Comparison of ENCODE assay signal across 25 cellular contexts in genomic region chr2:8884812-8885211, GRCh38.
"Had no signal": no experiment of that assay in that cellular context is flagged by ENCODE, and none has a peak within 500 bp of the region (broad histone marks: within the 10 kb centered on the region; RNA-seq: fewer than 3 reads in every experiment).

No MANE protein-coding gene starts in this region.

- H3K27ac ChIP-seq: colonic mucosa, gastrocnemius medialis, testis, tibial artery had no signal

- ATAC-seq: naive thymus-derived CD8-positive, alpha-beta T cell; sciatic nerve; stimulated activated memory B cell treated with anti-CD40 and anti-IgM and Interleukin-4, amounts not matched to agents 10 μg/mL and 1 μg/mL and 100 μg/mL, for 72 hours; stimulated activated naive CD8-positive, alpha-beta T cell treated with anti-CD3 and anti-CD28 coated beads, Interleukin-15, Interleukin-2, amounts not matched to agents 100 U/mL and 50 U/mL, for 24 hours had no signal

- H3K9me3 Mint-ChIP-seq: dendritic cell treated with granulocyte-macrophage colony-stimulating factor and Interleukin-4, amounts not matched to agents 40 ng/mL and 50 ng/mL, for 4 days; endodermal cell; stimulated activated memory B cell treated with anti-CD40 and anti-IgM and Interleukin-4, amounts not matched to agents 10 μg/mL and 1 μg/mL and 100 μg/mL, for 72 hours; type B pancreatic cell had no signal

- H3K4me3 Mint-ChIP-seq: dendritic cell treated with granulocyte-macrophage colony-stimulating factor and Interleukin-4, amounts not matched to agents 40 ng/mL and 50 ng/mL, for 4 days; endodermal cell; mesothelial cell of epicardium; naive thymus-derived CD8-positive, alpha-beta T cell; nephron progenitor cell; stimulated activated memory B cell treated with anti-CD40 and anti-IgM and Interleukin-4, amounts not matched to agents 10 μg/mL and 1 μg/mL and 100 μg/mL, for 72 hours; type B pancreatic cell had no signal

- H3K27me3 Mint-ChIP-seq: dendritic cell treated with granulocyte-macrophage colony-stimulating factor and Interleukin-4, amounts not matched to agents 40 ng/mL and 50 ng/mL, for 4 days; type B pancreatic cell had no signal

- H3K36me3 Mint-ChIP-seq: naive thymus-derived CD8-positive, alpha-beta T cell; stimulated activated memory B cell treated with anti-CD40 and anti-IgM and Interleukin-4, amounts not matched to agents 10 μg/mL and 1 μg/mL and 100 μg/mL, for 72 hours had no signal

- H3K9me3 ChIP-seq: colonic mucosa, gastrocnemius medialis, heart left ventricle, testis, tibial artery had no signal

- H3K4me1 ChIP-seq: testis, tibial artery had no signal

- FAIRE-seq: islet of Langerhans had no signal

- H3K4me1 Mint-ChIP-seq: stimulated activated memory B cell treated with anti-CD40 and anti-IgM and Interleukin-4, amounts not matched to agents 10 μg/mL and 1 μg/mL and 100 μg/mL, for 72 hours had no signal

- H3K36me3 ChIP-seq: colonic mucosa, gastrocnemius medialis had no signal

- H3K27ac Mint-ChIP-seq: dendritic cell treated with granulocyte-macrophage colony-stimulating factor and Interleukin-4, amounts not matched to agents 40 ng/mL and 50 ng/mL, for 4 days; endodermal cell; mesothelial cell of epicardium; naive thymus-derived CD8-positive, alpha-beta T cell; nephron progenitor cell; stimulated activated memory B cell treated with anti-CD40 and anti-IgM and Interleukin-4, amounts not matched to agents 10 μg/mL and 1 μg/mL and 100 μg/mL, for 72 hours; type B pancreatic cell had no signal

- H3K27me3 ChIP-seq: colonic mucosa, gastrocnemius medialis, heart left ventricle, testis, tibial artery had no signal

- H3K4me3 ChIP-seq: colonic mucosa, gastrocnemius medialis, heart left ventricle, mucosa of descending colon, testis, tibial artery had no signal

- DNase-seq: colonic mucosa; effector CD8-positive, alpha-beta T cell; endodermal cell; foreskin fibroblast; gastrocnemius medialis; hippocampal formation; left colon; mesenchymal stem cell; mucosa of descending colon; naive thymus-derived CD8-positive, alpha-beta T cell; nephron progenitor cell; nucleus accumbens; retina; stimulated activated CD4-positive, alpha-beta T cell treated with anti-CD3 and anti-CD28 coated beads, Interleukin-4, amount 100 ng/mL, for 4 hours; stimulated activated naive CD8-positive, alpha-beta T cell treated with anti-CD3 and anti-CD28 coated beads, Interleukin-15, Interleukin-2, amounts not matched to agents 100 U/mL and 50 U/mL, for 24 hours; substantia nigra; testis; tibial artery had no signal
